ENCODE assay signal across 1 cellular context in the genomic region with DNA sequence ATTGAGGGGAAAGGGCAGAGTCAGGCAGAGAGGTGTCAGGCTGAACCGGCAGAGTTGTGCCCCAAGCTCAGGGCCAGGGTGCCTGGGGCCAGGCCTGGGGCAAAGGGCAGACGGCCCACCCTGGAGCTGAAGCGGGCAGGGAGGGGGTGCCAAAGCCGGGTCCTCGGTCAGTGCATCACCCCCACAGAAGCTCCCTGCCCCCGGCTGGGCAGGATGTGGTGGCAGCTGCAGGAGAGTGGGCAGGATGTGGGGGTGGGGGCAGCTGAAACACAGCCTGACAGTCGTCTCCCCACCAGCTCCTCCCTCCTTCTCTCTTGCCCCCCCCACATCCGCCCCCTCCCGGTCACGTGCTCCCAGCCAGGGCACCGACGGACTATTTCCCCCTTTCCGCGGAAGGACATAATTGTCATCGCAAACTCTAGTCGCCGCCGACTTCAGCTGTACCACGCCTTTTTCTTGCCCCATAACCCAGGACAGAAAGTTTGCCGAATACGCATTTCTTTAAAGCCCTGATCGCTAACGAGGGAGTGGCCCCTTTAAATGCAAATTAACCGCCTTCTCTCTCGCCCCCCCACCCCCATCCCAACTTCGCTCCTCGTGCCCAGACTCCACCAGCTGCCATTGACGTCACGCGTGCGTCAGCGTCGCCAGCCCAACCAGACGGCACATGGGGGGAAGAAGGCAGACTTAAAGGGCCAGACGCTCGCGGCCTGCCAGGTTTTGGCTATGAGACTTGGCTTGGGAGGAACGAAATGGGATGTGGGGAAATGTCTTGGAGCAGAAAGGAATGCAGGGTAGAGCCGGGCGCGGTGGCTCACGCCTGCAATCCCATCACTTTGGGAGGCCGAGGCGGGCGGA.
TF ChIP-seq lines count a peak whose summit lies in the region.

No MANE protein-coding gene starts in this region.

TF ChIP-seq in K562, 482 proteins besides CTCF, POLR2A, EP300 and RAD21 (continued from another document and continues in another):
- peak; percentile 55 for TF ChIP-seq ZBTB40 (IDR thresholded peaks at IDR 0.05)
- 0 out of 2 replicates have a peak, but pooled peaks have one; percentile 15 for TF ChIP-seq ZBTB40 (CRISPR knock-in tag; IDR thresholded peaks at IDR 0.05)
- TF ChIP-seq TAF1 (IDR thresholded peaks at IDR 0.05; ENCODE audit: control insufficient read depth, extremely low read depth, insufficient read depth, low read length, severe bottlenecking) = peak; percentile 36
- TF ChIP-seq FOSL1 (tag; conservative IDR thresholded peaks at IDR 0.05) = peak; percentile 70
- TF ChIP-seq, protein P1, sequence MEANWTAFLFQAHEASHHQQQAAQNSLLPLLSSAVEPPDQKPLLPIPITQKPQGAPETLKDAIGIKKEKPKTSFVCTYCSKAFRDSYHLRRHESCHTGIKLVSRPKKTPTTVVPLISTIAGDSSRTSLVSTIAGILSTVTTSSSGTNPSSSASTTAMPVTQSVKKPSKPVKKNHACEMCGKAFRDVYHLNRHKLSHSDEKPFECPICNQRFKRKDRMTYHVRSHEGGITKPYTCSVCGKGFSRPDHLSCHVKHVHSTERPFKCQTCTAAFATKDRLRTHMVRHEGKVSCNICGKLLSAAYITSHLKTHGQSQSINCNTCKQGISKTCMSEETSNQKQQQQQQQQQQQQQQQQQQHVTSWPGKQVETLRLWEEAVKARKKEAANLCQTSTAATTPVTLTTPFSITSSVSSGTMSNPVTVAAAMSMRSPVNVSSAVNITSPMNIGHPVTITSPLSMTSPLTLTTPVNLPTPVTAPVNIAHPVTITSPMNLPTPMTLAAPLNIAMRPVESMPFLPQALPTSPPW (CRISPR knock-in tag; IDR thresholded peaks at IDR 0.05) = peak; percentile 94
- TF ChIP-seq SMAD4 (CRISPR knock-in tag; conservative IDR thresholded peaks at IDR 0.05) = peak; percentile 87
- TF ChIP-seq TCF15 (CRISPR knock-in tag; IDR thresholded peaks at IDR 0.05) = 0 out of 2 replicates have a peak, but pooled peaks have one; percentile 11
- TF ChIP-seq RBFOX2 (IDR thresholded peaks at IDR 0.05; ENCODE audit: low read depth, low read length) = peak; percentile 72
- peak in 1 of 2 experiments; percentile 69; a peak in 1 of 4 replicates for TF ChIP-seq SIN3A (IDR thresholded peaks at IDR 0.05; ENCODE audit: borderline replicate concordance in 2 of 2, control insufficient read depth in 1 of 2, low read depth in 2 of 2, low read length in 2 of 2)
- peak; percentile 41; the same call in 1 of the 2 replicates for TF ChIP-seq SUPT5H (IDR thresholded peaks at IDR 0.05)
- no peak for TF ChIP-seq RUNX1 (IDR thresholded peaks at IDR 0.05; ENCODE audit: low read depth)
- TF ChIP-seq, protein P2, sequence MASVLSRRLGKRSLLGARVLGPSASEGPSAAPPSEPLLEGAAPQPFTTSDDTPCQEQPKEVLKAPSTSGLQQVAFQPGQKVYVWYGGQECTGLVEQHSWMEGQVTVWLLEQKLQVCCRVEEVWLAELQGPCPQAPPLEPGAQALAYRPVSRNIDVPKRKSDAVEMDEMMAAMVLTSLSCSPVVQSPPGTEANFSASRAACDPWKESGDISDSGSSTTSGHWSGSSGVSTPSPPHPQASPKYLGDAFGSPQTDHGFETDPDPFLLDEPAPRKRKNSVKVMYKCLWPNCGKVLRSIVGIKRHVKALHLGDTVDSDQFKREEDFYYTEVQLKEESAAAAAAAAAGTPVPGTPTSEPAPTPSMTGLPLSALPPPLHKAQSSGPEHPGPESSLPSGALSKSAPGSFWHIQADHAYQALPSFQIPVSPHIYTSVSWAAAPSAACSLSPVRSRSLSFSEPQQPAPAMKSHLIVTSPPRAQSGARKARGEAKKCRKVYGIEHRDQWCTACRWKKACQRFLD (CRISPR knock-in tag; IDR thresholded peaks at IDR 0.05) = peak; percentile 97
- peak; percentile 96 for TF ChIP-seq BHLHE40 (IDR thresholded peaks at IDR 0.05; ENCODE audit: low read length)
- TF ChIP-seq CREB3 (tag; conservative IDR thresholded peaks at IDR 0.05; ENCODE audit: low read depth) = no peak
- TF ChIP-seq CLOCK (CRISPR knock-in tag; IDR thresholded peaks at IDR 0.05; ENCODE audit: borderline replicate concordance) = peak; percentile 64; the same call in 1 of the 2 replicates
- TF ChIP-seq E2F8 (IDR thresholded peaks at IDR 0.05; ENCODE audit: low read depth, partially characterized antibody) = peak; percentile 69
- TF ChIP-seq RAD51 (IDR thresholded peaks at IDR 0.05; ENCODE audit: borderline replicate concordance, low read depth) = peak; percentile 93
- peak; percentile 95 for TF ChIP-seq ZNF589 (CRISPR knock-in tag; IDR thresholded peaks at IDR 0.05; ENCODE audit: low read depth)
- TF ChIP-seq HDAC2 (IDR thresholded peaks at IDR 0.05) = peak; percentile 76
- peak; percentile 81 for TF ChIP-seq ZBTB9 (CRISPR knock-in tag; IDR thresholded peaks at IDR 0.05)
- TF ChIP-seq NR4A1 (CRISPR knock-in tag; IDR thresholded peaks at IDR 0.05) = 0 out of 2 replicates have a peak, but pooled peaks have one; percentile 35
- no peak for TF ChIP-seq NR4A1 (tag; IDR thresholded peaks at IDR 0.05)
- TF ChIP-seq CBFA2T2 (conservative IDR thresholded peaks at IDR 0.05) = peak; percentile 61
- TF ChIP-seq, protein P3, sequence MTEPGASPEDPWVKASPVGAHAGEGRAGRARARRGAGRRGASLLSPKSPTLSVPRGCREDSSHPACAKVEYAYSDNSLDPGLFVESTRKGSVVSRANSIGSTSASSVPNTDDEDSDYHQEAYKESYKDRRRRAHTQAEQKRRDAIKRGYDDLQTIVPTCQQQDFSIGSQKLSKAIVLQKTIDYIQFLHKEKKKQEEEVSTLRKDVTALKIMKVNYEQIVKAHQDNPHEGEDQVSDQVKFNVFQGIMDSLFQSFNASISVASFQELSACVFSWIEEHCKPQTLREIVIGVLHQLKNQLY (CRISPR knock-in tag; conservative IDR thresholded peaks at IDR 0.05) = 0 out of 4 replicates have a peak, but pooled peaks of 1 of the 2 experiments have one; percentile 82
- TF ChIP-seq CREM (IDR thresholded peaks at IDR 0.05; ENCODE audit: low read depth) = peak; percentile 99
- TF ChIP-seq ETV1 (tag; conservative IDR thresholded peaks at IDR 0.05; ENCODE audit: low read depth) = peak; percentile 84
- TF ChIP-seq ADNP (tag; IDR thresholded peaks at IDR 0.05) = no peak
- TF ChIP-seq MXI1 (IDR thresholded peaks at IDR 0.05; ENCODE audit: low read depth, low read length) = peak; percentile 67; the same call in 1 of the 2 replicates
- peak; percentile 81; the same call in 1 of the 2 replicates for TF ChIP-seq MTA1 (IDR thresholded peaks at IDR 0.05; ENCODE audit: borderline replicate concordance)
